ENCODE assay signal across 19 cellular contexts in genomic region chr6:130405549-130405948, GRCh38. TPM values are rescaled to one million over a fixed set of nuclear protein-coding genes. Genes with fewer than 3 reads are reported as not detected.
"Had no signal": no experiment of that assay in that cellular context is flagged by ENCODE, and none has a peak within 500 bp of the region (broad histone marks: within the 10 kb centered on the region; RNA-seq: fewer than 3 reads in every experiment).

No MANE protein-coding gene starts in this region.

- H3K36me3 ChIP-seq: breast epithelium had no signal

- H3K4me3 ChIP-seq: breast epithelium had no signal

- H3K4me1 ChIP-seq: breast epithelium had no signal

- ATAC-seq: activated CD4-positive, alpha-beta T cell treated with anti-CD3 and anti-CD28 coated beads for 36 hours; activated CD8-positive, alpha-beta T cell treated with anti-CD3 and anti-CD28 coated beads, Interleukin-2, amount 10 ng/mL, durations not matched to agents 7 days and 5 days had no signal

- H3K27me3 ChIP-seq: breast epithelium had no signal

- H3K9me3 Mint-ChIP-seq: activated naive CD4-positive, alpha-beta T cell treated with anti-CD3 and anti-CD28 coated beads, Interleukin-2, amount 50 U/mL, for 24 hours had no signal

- DNase-seq: activated CD4-positive, alpha-beta T cell treated with anti-CD3 and anti-CD28 coated beads for 36 hours; activated CD8-positive, alpha-beta memory T cell treated with anti-CD3 and anti-CD28 coated beads, Interleukin-2, amount 50 U/mL, for 48 hours; activated CD8-positive, alpha-beta T cell treated with anti-CD3 and anti-CD28 coated beads, Interleukin-2, amount 10 ng/mL, durations not matched to agents 7 days and 5 days; activated T-cell treated with anti-CD3 and anti-CD28 coated beads, Interleukin-2, amount 50 U/mL, for 1 hour; aorta; caudate nucleus; Kasumi-1; NCI-H146; NCI-H187 treated with DMSO at 0.1 percent for 48 hours; NCI-H2171; NCI-H226; NCI-H774; SIG-M5; T-helper 1 cell had no signal

- H3K36me3 Mint-ChIP-seq: activated naive CD4-positive, alpha-beta T cell treated with anti-CD3 and anti-CD28 coated beads, Interleukin-2, amount 50 U/mL, for 24 hours had no signal

- H3K27ac ChIP-seq: breast epithelium, VCaP had no signal

- H3K27ac Mint-ChIP-seq: activated CD4-positive, alpha-beta T cell treated with anti-CD3 and anti-CD28 coated beads for 36 hours; activated CD8-positive, alpha-beta T cell treated with anti-CD3 and anti-CD28 coated beads, Interleukin-2, amount 10 ng/mL, durations not matched to agents 7 days and 5 days; activated naive CD4-positive, alpha-beta T cell treated with anti-CD3 and anti-CD28 coated beads, Interleukin-2, amount 50 U/mL, for 24 hours had no signal

- H3K27me3 Mint-ChIP-seq: activated CD4-positive, alpha-beta T cell treated with anti-CD3 and anti-CD28 coated beads for 36 hours had no signal

- H3K9me3 ChIP-seq: breast epithelium had no signal

- H3K4me3 Mint-ChIP-seq: activated CD4-positive, alpha-beta T cell treated with anti-CD3 and anti-CD28 coated beads for 36 hours; activated CD8-positive, alpha-beta T cell treated with anti-CD3 and anti-CD28 coated beads, Interleukin-2, amount 10 ng/mL, durations not matched to agents 7 days and 5 days; activated naive CD4-positive, alpha-beta T cell treated with anti-CD3 and anti-CD28 coated beads, Interleukin-2, amount 50 U/mL, for 24 hours had no signal

RNA-seq across cellular contexts. Expression of gene TMEM200A, which starts 39.7 kb away (rescaled TPM):
- total RNA-seq: NCI-H460, OCI-LY7 had no signal
